In genomic region chr17:70168979-70169706, GRCh38 we compare ENCODE assay signal across 8 cellular contexts. TPM values are rescaled to one million over a fixed set of nuclear protein-coding genes. Genes with fewer than 3 reads are reported as not detected.
DNase-seq lines count a peak whose midpoint lies in the region; ATAC-seq and TF ChIP-seq lines count a peak whose summit lies in the region.

KCNJ2 (plus strand) TSS chr17:70169532; CDS start chr17:70175040, 5,508 bp downstream.

- peaks cover 28% of the 10 kb centered on the region for H3K4me1 Mint-ChIP-seq in WTC11

- no peak for DNase-seq in AG04449 (ENCODE audit: low read depth, low spot score)
- peak; percentile 67 for DNase-seq in NCI-H2107 treated with DMSO at 0.1 percent for 48 hours (lab: John Stamatoyannopoulos, UW; ENCODE audit: unreplicated experiment)
- peak; percentile 89 for DNase-seq in WTC11 (ENCODE audit: low spot score)
- peak; percentile 77 to 96 for DNase-seq in lower leg skin (ENCODE audit: low spot score in 2 of 2)
- DNase-seq in stimulated activated CD4-positive, alpha-beta T cell treated with anti-CD3 and anti-CD28 coated beads, Interleukin-4, amount 100 ng/mL, for 4 hours: peak; percentile 13 to 43

- 0% methylated on average over 67 of the region's 67 CpGs for WGBS in ectodermal cell, 2 experiments
- 0% methylated on average over 40 to 61 of the region's 67 CpGs for WGBS in lower leg skin, 2 donors

- TF ChIP-seq CTCF in AG04449 (IDR thresholded peaks at IDR 0.05; ENCODE audit: insufficient read depth, low read length, missing control alignments) (no peak), WTC11 (IDR thresholded peaks at IDR 0.05) (no peak), lower leg skin (IDR thresholded peaks at IDR 0.05) (no peak)

- peaks cover 40% of the 10 kb centered on the region for H3K27me3 Mint-ChIP-seq in WTC11 (ENCODE audit: low read depth)

- TF ChIP-seq POLR2A in lower leg skin (IDR thresholded peaks at IDR 0.05): peak in 1 of 2 donors; percentile 9

- H3K4me1 ChIP-seq in ectodermal cell (ENCODE audit: control insufficient read depth, insufficient read depth, low read length): no peaks in the 10 kb centered on the region

- no peak within 1 kb of the TSS for H3K27ac ChIP-seq in ectodermal cell (ENCODE audit: insufficient read depth, low read depth, low read length, poor library complexity, severe bottlenecking)

- H3K9me3 ChIP-seq in ectodermal cell (ENCODE audit: control insufficient read depth, low read length): no peaks in the 10 kb centered on the region

- CTCF ChIA-PET in AG04449 (lab: Yijun Ruan, JAX): interaction anchor here (1.1 to 2.0 kb wide), 3 partner anchors 383 to 642 kb away, joined by 4 to 5 read pairs (median 4); no protein-coding TSS in a partner anchor
- CTCF ChIA-PET in WTC11 (lab: Charles Lee): interaction anchor here (0.6 to 1.1 kb wide), 3 partner anchors 9 to 916 kb away, joined by 3 to 6 read pairs (median 3); no protein-coding TSS in a partner anchor

- H3K36me3 Mint-ChIP-seq in WTC11: no peaks in the 10 kb centered on the region

- POLR2A ChIA-PET in AG04449 (lab: Yijun Ruan, JAX) (no interaction called here), WTC11 (lab: Charles Lee) (interaction anchor here (0.9 kb wide), 1 partner anchor 579 kb away, joined by 3 read pairs; no protein-coding TSS in a partner anchor)

- H3K9me3 Mint-ChIP-seq in WTC11: no peaks in the 10 kb centered on the region

- H3K4me3 Mint-ChIP-seq in WTC11: peak within 1 kb of the TSS; percentile 87

- H3K27me3 ChIP-seq in ectodermal cell (ENCODE audit: control insufficient read depth, insufficient read depth, low read length, poor library complexity, severe bottlenecking): peaks cover 41% of the 10 kb centered on the region

- no peaks in the 10 kb centered on the region for H3K36me3 ChIP-seq in ectodermal cell (ENCODE audit: control insufficient read depth, insufficient read depth, low read length)

- ATAC-seq in GM18868 (IDR thresholded peaks at IDR 0.05; ENCODE audit: unreplicated experiment): peak; percentile 98
- ATAC-seq in HG03045 (IDR thresholded peaks at IDR 0.05; ENCODE audit: unreplicated experiment): peak; percentile 98
- peak; percentile 93 for ATAC-seq in WTC11

- H3K4me3 ChIP-seq in AG04449 (ENCODE audit: low read depth, low read length) (peak within 1 kb of the TSS; percentile 53), ectodermal cell (ENCODE audit: insufficient read depth, low read depth, low read length) (peak within 1 kb of the TSS; percentile 55), lower leg skin (ENCODE audit: low read depth, poor library complexity, severe bottlenecking) (peak within 1 kb of the TSS; percentile 41)

- no peak within 1 kb of the TSS for H3K27ac Mint-ChIP-seq in WTC11

- intact Hi-C loops in lower leg skin (cut with DNase I; ENCODE audit: low total_unique reads): no loop called here

TF ChIP-seq in WTC11, 78 proteins besides CTCF, POLR2A, EP300 and RAD21 (continues in another document):
- TF ChIP-seq SP1 (CRISPR knock-in tag; conservative IDR thresholded peaks at IDR 0.05): peak; percentile 77
- no peak for TF ChIP-seq ZNF416 (CRISPR knock-in tag; IDR thresholded peaks at IDR 0.05)
- TF ChIP-seq, protein P1, sequence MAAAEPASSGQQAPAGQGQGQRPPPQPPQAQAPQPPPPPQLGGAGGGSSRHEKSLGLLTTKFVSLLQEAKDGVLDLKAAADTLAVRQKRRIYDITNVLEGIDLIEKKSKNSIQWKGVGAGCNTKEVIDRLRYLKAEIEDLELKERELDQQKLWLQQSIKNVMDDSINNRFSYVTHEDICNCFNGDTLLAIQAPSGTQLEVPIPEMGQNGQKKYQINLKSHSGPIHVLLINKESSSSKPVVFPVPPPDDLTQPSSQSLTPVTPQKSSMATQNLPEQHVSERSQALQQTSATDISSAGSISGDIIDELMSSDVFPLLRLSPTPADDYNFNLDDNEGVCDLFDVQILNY (CRISPR knock-in tag; IDR thresholded peaks at IDR 0.05): 0 out of 2 replicates have a peak, but pooled peaks have one; percentile 13
- TF ChIP-seq IRF2 (CRISPR knock-in tag; IDR thresholded peaks at IDR 0.05; ENCODE audit: borderline replicate concordance, low read depth): no peak
- TF ChIP-seq GTF2I (CRISPR knock-in tag; conservative IDR thresholded peaks at IDR 0.05): no peak
- TF ChIP-seq MYBL2 (CRISPR knock-in tag; IDR thresholded peaks at IDR 0.05): 0 out of 2 replicates have a peak, but pooled peaks have one; percentile 43
- TF ChIP-seq ZBTB43 (CRISPR knock-in tag; IDR thresholded peaks at IDR 0.05): peak; percentile 42; the same call in 1 of the 2 replicates
- TF ChIP-seq E2F4 (CRISPR knock-in tag; IDR thresholded peaks at IDR 0.05; ENCODE audit: borderline replicate concordance, low read depth): no peak
- peak; percentile 30; the same call in 1 of the 2 replicates for TF ChIP-seq JUN (CRISPR knock-in tag; IDR thresholded peaks at IDR 0.05)
- TF ChIP-seq, protein P2, sequence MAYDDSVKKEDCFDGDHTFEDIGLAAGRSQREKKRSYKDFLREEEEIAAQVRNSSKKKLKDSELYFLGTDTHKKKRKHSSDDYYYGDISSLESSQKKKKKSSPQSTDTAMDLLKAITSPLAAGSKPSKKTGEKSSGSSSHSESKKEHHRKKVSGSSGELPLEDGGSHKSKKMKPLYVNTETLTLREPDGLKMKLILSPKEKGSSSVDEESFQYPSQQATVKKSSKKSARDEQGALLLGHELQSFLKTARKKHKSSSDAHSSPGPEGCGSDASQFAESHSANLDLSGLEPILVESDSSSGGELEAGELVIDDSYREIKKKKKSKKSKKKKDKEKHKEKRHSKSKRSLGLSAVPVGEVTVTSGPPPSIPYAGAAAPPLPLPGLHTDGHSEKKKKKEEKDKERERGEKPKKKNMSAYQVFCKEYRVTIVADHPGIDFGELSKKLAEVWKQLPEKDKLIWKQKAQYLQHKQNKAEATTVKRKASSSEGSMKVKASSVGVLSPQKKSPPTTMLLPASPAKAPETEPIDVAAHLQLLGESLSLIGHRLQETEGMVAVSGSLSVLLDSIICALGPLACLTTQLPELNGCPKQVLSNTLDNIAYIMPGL (CRISPR knock-in tag; IDR thresholded peaks at IDR 0.05): peak; percentile 70; the same call in 1 of the 2 replicates
- 0 out of 2 replicates have a peak, but pooled peaks have one; percentile 18 for TF ChIP-seq FOXP4 (CRISPR knock-in tag; IDR thresholded peaks at IDR 0.05)
- 0 out of 2 replicates have a peak, but pooled peaks have one; percentile 38 for TF ChIP-seq NR3C1 (CRISPR knock-in tag; conservative IDR thresholded peaks at IDR 0.05; ENCODE audit: low read depth)
- peak; percentile 71 for TF ChIP-seq ZNF423 (CRISPR knock-in tag; IDR thresholded peaks at IDR 0.05)
- TF ChIP-seq MLX (CRISPR knock-in tag; IDR thresholded peaks at IDR 0.05): no peak

RNA-seq across cellular contexts. Expression of gene KCNJ2, which starts in this region (rescaled TPM):
- total RNA-seq in WTC11 (2021) (1.1 to 1.6 TPM (median 1.3 TPM) in 3 replicates), lower leg skin (10 to 100 TPM in 2 of 4 donors, 1 to 10 TPM in 2; 5.6 to 11.4 (median 9.7) TPM)
- polyA plus RNA-seq in ectodermal cell (2013, experiment 1 of 4): 1.7 TPM
- polyA plus RNA-seq in ectodermal cell (2013, experiment 2 of 4): 2.0 TPM
- polyA plus RNA-seq in ectodermal cell (2013, experiment 3 of 4): 1.5 TPM
- polyA plus RNA-seq in ectodermal cell (2013, experiment 4 of 4): 1.5 TPM
